24 cellular contexts compared by ENCODE assay signal in the genomic region with DNA sequence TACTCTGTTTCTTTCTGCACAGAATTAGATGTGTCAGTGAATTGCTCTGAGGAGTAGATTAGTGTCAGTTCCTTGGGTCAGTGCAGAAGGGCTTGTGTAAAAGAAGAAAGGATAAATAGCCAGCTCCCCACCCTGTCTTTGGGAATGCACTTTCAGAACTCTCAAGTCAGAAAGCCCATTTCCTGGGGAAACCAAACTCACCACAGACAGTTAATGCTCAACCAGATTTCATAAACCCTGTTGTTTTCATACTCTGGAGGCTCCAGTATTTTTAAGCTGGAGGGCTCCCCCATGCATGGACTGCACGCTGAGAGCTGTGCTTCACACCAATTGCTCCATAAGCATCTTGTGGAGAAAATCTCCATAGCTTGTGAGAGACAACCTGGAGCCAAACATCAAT.
"Had no signal": no experiment of that assay in that cellular context is flagged by ENCODE, and none has a peak within 500 bp of the region (broad histone marks: within the 10 kb centered on the region; RNA-seq: fewer than 3 reads in every experiment).

No MANE protein-coding gene starts in this region.

- H3K4me3 ChIP-seq: esophagus muscularis mucosa, gastroesophageal sphincter, heart left ventricle, hepatocyte, left lung, pancreas, right lobe of liver, thoracic aorta, transverse colon, upper lobe of right lung, uterus had no signal

- DNase-seq: effector CD8-positive, alpha-beta T cell; endodermal cell; heart left ventricle; kidney; left cardiac atrium; left lung; mesenchymal stem cell; naive thymus-derived CD4-positive, alpha-beta T cell; pancreas; right lobe of liver; small intestine; stimulated activated CD4-positive, alpha-beta T cell treated with anti-CD3 and anti-CD28 coated beads, Interleukin-15, amount 100 ng/mL, for 24 hours; stimulated activated CD4-positive, alpha-beta T cell treated with anti-CD3 and anti-CD28 coated beads, Interleukin-2, amount 100 ng/mL, for 48 hours; stimulated activated naive B cell treated with anti-CD40 and anti-IgM and Interleukin-4, amounts not matched to agents 10 μg/mL and 1 μg/mL and 100 μg/mL, for 72 hours; transverse colon; upper lobe of right lung; uterus had no signal

- ATAC-seq: foreskin keratinocyte; gastroesophageal sphincter; heart left ventricle; left cardiac atrium; naive thymus-derived CD4-positive, alpha-beta T cell; pancreas; right lobe of liver; stimulated activated naive B cell treated with anti-CD40 and anti-IgM and Interleukin-4, amounts not matched to agents 10 μg/mL and 1 μg/mL and 100 μg/mL, for 72 hours had no signal

- H3K9me3 ChIP-seq: esophagus muscularis mucosa, gastroesophageal sphincter, left lung, neutrophil, pancreas, right lobe of liver, thoracic aorta, transverse colon, upper lobe of right lung, uterus had no signal

- H3K36me3 ChIP-seq: esophagus muscularis mucosa, gastroesophageal sphincter, heart left ventricle, left lung, neutrophil, pancreas, right lobe of liver, thoracic aorta, transverse colon, upper lobe of right lung, uterus had no signal

- H3K79me2 ChIP-seq: hepatocyte had no signal

- H3K27ac ChIP-seq: epithelial cell of prostate, esophagus muscularis mucosa, foreskin keratinocyte, gastroesophageal sphincter, heart left ventricle, hepatocyte, left lung, neutrophil, pancreas, right lobe of liver, thoracic aorta, transverse colon, upper lobe of right lung, uterus had no signal

- H3K4me1 ChIP-seq: esophagus muscularis mucosa, foreskin keratinocyte, gastroesophageal sphincter, heart left ventricle, left lung, pancreas, right lobe of liver, transverse colon, upper lobe of right lung, uterus had no signal

- H2AFZ ChIP-seq: hepatocyte had no signal

- H3K27me3 ChIP-seq: esophagus muscularis mucosa, foreskin keratinocyte, gastroesophageal sphincter, heart left ventricle, hepatocyte, left lung, neutrophil, pancreas, right lobe of liver, transverse colon, upper lobe of right lung, uterus had no signal

- H3K4me2 ChIP-seq: hepatocyte had no signal
